Comparison of ENCODE assay signal across 13 cellular contexts in genomic region chr17:32862940-32863339, GRCh38.
"Had no signal": no experiment of that assay in that cellular context is flagged by ENCODE, and none has a peak within 500 bp of the region (broad histone marks: within the 10 kb centered on the region; RNA-seq: fewer than 3 reads in every experiment).

No MANE protein-coding gene starts in this region.

- H3K9me3 ChIP-seq: ascending aorta, ovary, thoracic aorta had no signal

- H3K9ac ChIP-seq: neural progenitor cell had no signal

- H3K27ac Mint-ChIP-seq: activated CD4-positive, alpha-beta T cell treated with anti-CD3 and anti-CD28 coated beads, Interleukin-2, amount 10 ng/mL, durations not matched to agents 24 days and 14 days; activated naive CD8-positive, alpha-beta T cell treated with anti-CD3 and anti-CD28 coated beads, Interleukin-2, amount 50 U/mL, for 24 hours; neural progenitor cell; stimulated activated naive CD8-positive, alpha-beta T cell treated with anti-CD3 and anti-CD28 coated beads, Interleukin-15, amount 100 ng/mL, for 72 hours; T-helper 1 cell treated with Interleukin-12 subunit alpha and Interleukin-12 subunit beta and Interleukin-4 antibody, amounts not matched to agents 30 μg/mL and 1 μg/mL, for 36 hours had no signal

- H3K27me3 ChIP-seq: ascending aorta, neural progenitor cell, ovary had no signal

- H2AFZ ChIP-seq: neural progenitor cell had no signal

- H3K4me3 ChIP-seq: ascending aorta, neural progenitor cell, ovary, thoracic aorta had no signal

- H3K4me2 ChIP-seq: neural progenitor cell had no signal

- H3K9me3 Mint-ChIP-seq: activated CD4-positive, alpha-beta T cell treated with anti-CD3 and anti-CD28 coated beads, Interleukin-2, amount 10 ng/mL, durations not matched to agents 24 days and 14 days; activated naive CD8-positive, alpha-beta T cell treated with anti-CD3 and anti-CD28 coated beads, Interleukin-2, amount 50 U/mL, for 24 hours; neural progenitor cell; stimulated activated naive CD8-positive, alpha-beta T cell treated with anti-CD3 and anti-CD28 coated beads, Interleukin-15, amount 100 ng/mL, for 72 hours; T-helper 1 cell treated with Interleukin-12 subunit alpha and Interleukin-12 subunit beta and Interleukin-4 antibody, amounts not matched to agents 30 μg/mL and 1 μg/mL, for 36 hours had no signal

- H3K36me3 Mint-ChIP-seq: neural progenitor cell had no signal

- DNase-seq: activated CD4-positive, alpha-beta T cell treated with anti-CD3 and anti-CD28 coated beads, Interleukin-2, amount 10 ng/mL, durations not matched to agents 24 days and 14 days; activated naive CD4-positive, alpha-beta T cell treated with Interleukin-2 at 50 U/mL for 16 hours; activated naive CD8-positive, alpha-beta T cell treated with anti-CD3 and anti-CD28 coated beads, Interleukin-2, amount 50 U/mL, for 24 hours; glutamatergic neuron; mesenchymal stem cell; ovary; stimulated activated CD4-positive, alpha-beta T cell treated with anti-CD3 and anti-CD28 coated beads, Interleukin-4, amount 100 ng/mL, for 1 hour; stimulated activated naive CD8-positive, alpha-beta T cell treated with anti-CD3 and anti-CD28 coated beads, Interleukin-15, amount 100 ng/mL, for 72 hours had no signal

- ATAC-seq: activated naive CD8-positive, alpha-beta T cell treated with anti-CD3 and anti-CD28 coated beads, Interleukin-2, amount 50 U/mL, for 24 hours; esophagus mucosa; stimulated activated naive CD8-positive, alpha-beta T cell treated with anti-CD3 and anti-CD28 coated beads, Interleukin-15, amount 100 ng/mL, for 72 hours had no signal

- H3K36me3 ChIP-seq: ascending aorta, neural progenitor cell, ovary, thoracic aorta had no signal

- H3K27ac ChIP-seq: neural progenitor cell, ovary had no signal

- H3K4me1 ChIP-seq: neural progenitor cell had no signal

- H3K4me1 Mint-ChIP-seq: neural progenitor cell had no signal

- H3K4me3 Mint-ChIP-seq: activated CD4-positive, alpha-beta T cell treated with anti-CD3 and anti-CD28 coated beads, Interleukin-2, amount 10 ng/mL, durations not matched to agents 24 days and 14 days; activated naive CD8-positive, alpha-beta T cell treated with anti-CD3 and anti-CD28 coated beads, Interleukin-2, amount 50 U/mL, for 24 hours; neural progenitor cell; stimulated activated naive CD8-positive, alpha-beta T cell treated with anti-CD3 and anti-CD28 coated beads, Interleukin-15, amount 100 ng/mL, for 72 hours; T-helper 1 cell treated with Interleukin-12 subunit alpha and Interleukin-12 subunit beta and Interleukin-4 antibody, amounts not matched to agents 30 μg/mL and 1 μg/mL, for 36 hours had no signal
